Comparison of ENCODE assay signal across 31 cellular contexts in genomic region chr12:14930299-14930698, GRCh38. TPM values are rescaled to one million over a fixed set of nuclear protein-coding genes. Genes with fewer than 3 reads are reported as not detected.
DNase-seq lines count a peak whose midpoint lies in the region; ATAC-seq and TF ChIP-seq lines count a peak whose summit lies in the region.
"Had no signal": no experiment of that assay in that cellular context is flagged by ENCODE, and none has a peak within 500 bp of the region (broad histone marks: within the 10 kb centered on the region; RNA-seq: fewer than 3 reads in every experiment).

No MANE protein-coding gene starts in this region.

- H2AK5ac ChIP-seq in IMR-90 (ENCODE audit: low read depth, low read length), result no peak overlapping the region

- no peak overlapping the region for H2BK20ac ChIP-seq in IMR-90 (ENCODE audit: low read depth, low read length)

- no peak overlapping the region for H3K27ac Mint-ChIP-seq in activated naive CD4-positive, alpha-beta T cell treated with anti-CD3 and anti-CD28 coated beads, Interleukin-2, amount 10 ng/mL, durations not matched to agents 7 days and 5 days
- H3K27ac Mint-ChIP-seq: activated CD4-positive, alpha-beta T cell treated with anti-CD3 and anti-CD28 coated beads, Interleukin-2, amount 10 ng/mL, durations not matched to agents 24 days and 14 days; H9; stimulated activated naive B cell treated with anti-CD40 and anti-IgM and Interleukin-4, amounts not matched to agents 10 μg/mL and 1 μg/mL and 100 μg/mL, for 72 hours had no signal

- TF ChIP-seq RAD21 in IMR-90 (IDR thresholded peaks at IDR 0.05; ENCODE audit: low read length), result peak; percentile 31

- H3K9me3 Mint-ChIP-seq in activated naive CD4-positive, alpha-beta T cell treated with anti-CD3 and anti-CD28 coated beads, Interleukin-2, amount 10 ng/mL, durations not matched to agents 7 days and 5 days, result no peaks in the 10 kb centered on the region
- H3K9me3 Mint-ChIP-seq: activated CD4-positive, alpha-beta T cell treated with anti-CD3 and anti-CD28 coated beads, Interleukin-2, amount 10 ng/mL, durations not matched to agents 24 days and 14 days; activated T-cell treated with anti-CD3 and anti-CD28 coated beads, Interleukin-2, amount 50 U/mL, for 4 hours; H9; stimulated activated naive B cell treated with anti-CD40 and anti-IgM and Interleukin-4, amounts not matched to agents 10 μg/mL and 1 μg/mL and 100 μg/mL, for 72 hours had no signal

- H3K36me3 ChIP-seq in IMR-90 (ENCODE audit: control insufficient read depth, insufficient read depth, low read length) (no peaks in the 10 kb centered on the region), hepatocyte (replicated peaks; ENCODE audit: insufficient read depth, low read depth) (no peaks in the 10 kb centered on the region), skeletal muscle satellite cell (ENCODE audit: insufficient read depth, low read length) (no peaks in the 10 kb centered on the region), HAP-1 (replicated peaks) (no peaks in the 10 kb centered on the region)
- H3K36me3 ChIP-seq: WERI-Rb-1 had no signal

- no peaks in the 10 kb centered on the region for H3K9me3 ChIP-seq in IMR-90 (ENCODE audit: control insufficient read depth, insufficient read depth, low read length)
- H3K9me3 ChIP-seq in hepatocyte (ENCODE audit: low read depth), result no peaks in the 10 kb centered on the region
- no peaks in the 10 kb centered on the region for H3K9me3 ChIP-seq in skeletal muscle satellite cell (replicated peaks; ENCODE audit: low read length)
- H3K9me3 ChIP-seq in HAP-1, result no peaks in the 10 kb centered on the region
- H3K9me3 ChIP-seq: neutrophil had no signal

- H3K79me1 ChIP-seq in IMR-90 (ENCODE audit: low read depth in 1 of 2, low read length in 2 of 2), result no peaks in the 10 kb centered on the region

- no peaks in the 10 kb centered on the region for H3K27me3 ChIP-seq in IMR-90 (ENCODE audit: control insufficient read depth, insufficient read depth, low read length)
- no peaks in the 10 kb centered on the region for H3K27me3 ChIP-seq in hepatocyte
- no peaks in the 10 kb centered on the region for H3K27me3 ChIP-seq in skeletal muscle satellite cell (ENCODE audit: control insufficient read depth, insufficient read depth, low read length)
- 0 out of 2 replicates have a peak, but pooled peaks cover 2% of the 10 kb centered on the region for H3K27me3 ChIP-seq in HAP-1 (ENCODE audit: low read depth)
- H3K27me3 ChIP-seq: neutrophil had no signal

- no peak overlapping the region for H3K18ac ChIP-seq in IMR-90 (ENCODE audit: low read depth, low read length)

- H3K9me2 ChIP-seq in hepatocyte (replicated peaks; ENCODE audit: insufficient read depth), result no peaks in the 10 kb centered on the region

- H3K4ac ChIP-seq in IMR-90 (ENCODE audit: low read depth, low read length), result no peak overlapping the region

- H3K4me2 ChIP-seq in IMR-90 (ENCODE audit: low read depth, low read length) (no peak overlapping the region), hepatocyte (peak overlapping the region; percentile 64), skeletal muscle satellite cell (ENCODE audit: low read length) (peak overlapping the region; percentile 20)

- no peak overlapping the region for H4K91ac ChIP-seq in IMR-90 (ENCODE audit: insufficient read depth, low read depth, low read length)

- H2BK15ac ChIP-seq in IMR-90 (ENCODE audit: low read depth, low read length), result no peak overlapping the region

- no peaks in the 10 kb centered on the region for H4K20me1 ChIP-seq in IMR-90 (ENCODE audit: insufficient read depth, low read length)
- no peaks in the 10 kb centered on the region for H4K20me1 ChIP-seq in hepatocyte (ENCODE audit: insufficient read depth, poor library complexity, severe bottlenecking)

- POLR2A ChIA-PET in IMR-90 (lab: Charles Lee; ENCODE audit: unreplicated experiment), result no interaction called here

- no peak for TF ChIP-seq POLR2A in IMR-90 (IDR thresholded peaks at IDR 0.05; ENCODE audit: low read depth, low read length)

- no peak overlapping the region for H2BK120ac ChIP-seq in IMR-90 (ENCODE audit: low read depth, low read length)

- H4K8ac ChIP-seq in IMR-90 (ENCODE audit: low read depth in 2 of 2, low read length in 2 of 2), result no peak overlapping the region

- peak overlapping the region; percentile 32 for H2BK5ac ChIP-seq in IMR-90 (ENCODE audit: low read depth, low read length, poor library complexity, severe bottlenecking)

- no peak overlapping the region for H3K27ac ChIP-seq in IMR-90 (ENCODE audit: insufficient read depth, low read length)
- peak overlapping the region; percentile 39 for H3K27ac ChIP-seq in hepatocyte
- H3K27ac ChIP-seq: C4-2B, dorsolateral prefrontal cortex, neutrophil, RWPE1, WERI-Rb-1 had no signal

- in situ Hi-C loops in IMR-90 (cut with MboI; ENCODE audit: low sequenced_read_pairs), result no loop called here
- in situ Hi-C loops in astrocyte of the spinal cord (cut with HindIII; ENCODE audit: low sequenced_read_pairs), result no loop called here
- in situ Hi-C loops in HAP-1 (cut with MboI; ENCODE audit: low sequenced_read_pairs), result no loop called here

- H4K5ac ChIP-seq in IMR-90 (ENCODE audit: low read depth, low read length), result no peak overlapping the region

- H3K27me3 Mint-ChIP-seq in activated naive CD4-positive, alpha-beta T cell treated with anti-CD3 and anti-CD28 coated beads, Interleukin-2, amount 10 ng/mL, durations not matched to agents 7 days and 5 days, result no peaks in the 10 kb centered on the region
- H3K27me3 Mint-ChIP-seq: activated CD4-positive, alpha-beta T cell treated with anti-CD3 and anti-CD28 coated beads, Interleukin-2, amount 10 ng/mL, durations not matched to agents 24 days and 14 days; stimulated activated naive B cell treated with anti-CD40 and anti-IgM and Interleukin-4, amounts not matched to agents 10 μg/mL and 1 μg/mL and 100 μg/mL, for 72 hours had no signal

- ATAC-seq in IMR-90 (ENCODE audit: low read depth), result peak; percentile 60
- ATAC-seq: activated T-cell treated with anti-CD3 and anti-CD28 coated beads, Interleukin-2, amount 50 U/mL, for 4 hours; stimulated activated naive B cell treated with anti-CD40 and anti-IgM and Interleukin-4, amounts not matched to agents 10 μg/mL and 1 μg/mL and 100 μg/mL, for 72 hours had no signal

- DNase-seq in IMR-90 (peak; percentile 27), astrocyte of the spinal cord (ENCODE audit: low read depth, low spot score) (peak; percentile 50), hepatocyte (ENCODE audit: low spot score) (no peak), DMS79 (lab: John Stamatoyannopoulos, UW) (no peak), Kasumi-1 (lab: John Stamatoyannopoulos, UW) (no peak), HAP-1 (ENCODE audit: low spot score in 2 of 2) (no peak)
- no peak for DNase-seq in activated naive CD4-positive, alpha-beta T cell treated with anti-CD3 and anti-CD28 coated beads, Interleukin-2, amount 10 ng/mL, durations not matched to agents 7 days and 5 days
- DNase-seq: ACHN; activated CD4-positive, alpha-beta T cell treated with anti-CD3 and anti-CD28 coated beads, Interleukin-2, amount 10 ng/mL, durations not matched to agents 24 days and 14 days; activated naive CD4-positive, alpha-beta T cell; activated T-cell treated with anti-CD3 and anti-CD28 coated beads, Interleukin-2, amount 50 U/mL, for 4 hours; central memory CD4-positive, alpha-beta T cell; dorsolateral prefrontal cortex; EL; foreskin melanocyte; H9; hippocampal formation; NCI-H1092; NCI-H187 treated with DMSO at 0.1 percent for 48 hours; NCI-H526; stimulated activated CD4-positive, alpha-beta T cell treated with anti-CD3 and anti-CD28 coated beads, Interleukin-12 subunit alpha, Interleukin-12 subunit beta, amount 100 ng/mL, for 4 hours; stimulated activated CD4-positive, alpha-beta T cell treated with anti-CD3 and anti-CD28 coated beads, Interleukin-4, amount 100 ng/mL, for 24 hours; stimulated activated naive B cell treated with anti-CD40 and anti-IgM and Interleukin-4, amounts not matched to agents 10 μg/mL and 1 μg/mL and 100 μg/mL, for 72 hours; WERI-Rb-1 had no signal

- no peaks in the 10 kb centered on the region for H3K4me1 Mint-ChIP-seq in activated naive CD4-positive, alpha-beta T cell treated with anti-CD3 and anti-CD28 coated beads, Interleukin-2, amount 10 ng/mL, durations not matched to agents 7 days and 5 days
- H3K4me1 Mint-ChIP-seq: activated CD4-positive, alpha-beta T cell treated with anti-CD3 and anti-CD28 coated beads, Interleukin-2, amount 10 ng/mL, durations not matched to agents 24 days and 14 days had no signal

- dilution Hi-C loops in IMR-90 (cut with HindIII; ENCODE audit: low sequenced_read_pairs, unreplicated experiment), result no loop called here

- intact Hi-C loops in IMR-90 (cut with micrococcal nuclease), result loop anchor here (2.0 kb wide), 1 partner anchor 65 kb away; no protein-coding TSS in a partner anchor

- H2AFZ ChIP-seq in IMR-90 (replicated peaks; ENCODE audit: low read length, poor library complexity), result no peak overlapping the region
- no peak overlapping the region for H2AFZ ChIP-seq in hepatocyte

- H3K9ac ChIP-seq in IMR-90 (ENCODE audit: low read depth, low read length), result no peak overlapping the region
- H3K9ac ChIP-seq in skeletal muscle satellite cell (ENCODE audit: low read depth, low read length), result no peak overlapping the region

- CTCF ChIA-PET in IMR-90 (lab: Yijun Ruan, JAX), result no interaction called here
- CTCF ChIA-PET in activated naive CD4-positive, alpha-beta T cell treated with anti-CD3 and anti-CD28 coated beads, Interleukin-2, amount 10 ng/mL, durations not matched to agents 7 days and 5 days (lab: Charles Lee), result no interaction called here

- H3K23ac ChIP-seq in IMR-90 (ENCODE audit: low read depth, low read length), result no peak overlapping the region

- TF ChIP-seq CTCF in IMR-90 (conservative IDR thresholded peaks at IDR 0.05; ENCODE audit: low read depth, low read length) (peak; percentile 35), astrocyte of the spinal cord (IDR thresholded peaks at IDR 0.05; ENCODE audit: low read depth, low read length) (peak; percentile 20), hepatocyte (IDR thresholded peaks at IDR 0.05; ENCODE audit: poor library complexity) (peak; percentile 43)

- peaks cover 3% of the 10 kb centered on the region for H3K79me2 ChIP-seq in hepatocyte

- H2AK9ac ChIP-seq in IMR-90 (replicated peaks; ENCODE audit: low read depth, low read length, poor library complexity), result no peak overlapping the region

- peaks cover 55% of the 10 kb centered on the region for H3K36me3 Mint-ChIP-seq in activated naive CD4-positive, alpha-beta T cell treated with anti-CD3 and anti-CD28 coated beads, Interleukin-2, amount 10 ng/mL, durations not matched to agents 7 days and 5 days

- BruUV-seq in IMR-90 (replicated peaks; lab: Mats Ljungman, UMichigan), result no TSS peak

- H3K4me3 ChIP-seq in IMR-90 (ENCODE audit: insufficient read depth, low read depth, low read length) (no peak overlapping the region), astrocyte of the spinal cord (ENCODE audit: low read depth, low read length) (no peak overlapping the region), hepatocyte (no peak overlapping the region), skeletal muscle satellite cell (ENCODE audit: low read length) (no peak overlapping the region), HAP-1 (no peak overlapping the region)
- H3K4me3 ChIP-seq: dorsolateral prefrontal cortex, lung had no signal

- H3K56ac ChIP-seq in IMR-90 (ENCODE audit: extremely low read depth, insufficient read depth, low read length), result no peak overlapping the region

- H3K4me1 ChIP-seq in IMR-90 (ENCODE audit: control insufficient read depth, insufficient read depth, low read length) (peaks cover 4% of the 10 kb centered on the region), hepatocyte (ENCODE audit: insufficient read depth) (peaks cover 44% of the 10 kb centered on the region), skeletal muscle satellite cell (ENCODE audit: control insufficient read depth, insufficient read depth, low read length) (peaks cover 28% of the 10 kb centered on the region), HAP-1 (no peaks in the 10 kb centered on the region)

- H3K14ac ChIP-seq in IMR-90 (replicated peaks; ENCODE audit: low read depth, low read length), result no peak overlapping the region

- no peak overlapping the region for H3K4me3 Mint-ChIP-seq in activated naive CD4-positive, alpha-beta T cell treated with anti-CD3 and anti-CD28 coated beads, Interleukin-2, amount 10 ng/mL, durations not matched to agents 7 days and 5 days
- H3K4me3 Mint-ChIP-seq: activated CD4-positive, alpha-beta T cell treated with anti-CD3 and anti-CD28 coated beads, Interleukin-2, amount 10 ng/mL, durations not matched to agents 24 days and 14 days; activated T-cell treated with anti-CD3 and anti-CD28 coated beads, Interleukin-2, amount 50 U/mL, for 4 hours; H9; stimulated activated naive B cell treated with anti-CD40 and anti-IgM and Interleukin-4, amounts not matched to agents 10 μg/mL and 1 μg/mL and 100 μg/mL, for 72 hours had no signal

- H3K9me1 ChIP-seq in IMR-90 (ENCODE audit: insufficient read depth, low read length), result no peaks in the 10 kb centered on the region; the same call in 1 of the 2 replicates

RNA-seq across cellular contexts. Expression of gene ERP27, which starts 8.0 kb away (rescaled TPM):
- total RNA-seq in IMR-90 (2012; rRNA removed) (not detected in 2 replicates), hepatocyte (48.0 and 49.7 TPM in 2 replicates)
- polyA plus RNA-seq in IMR-90 (2012; rRNA removed) (not detected in 2 replicates), hepatocyte (53.7 and 60.0 TPM in 2 replicates)
- not detected in 2 replicates for polyA plus RNA-seq in IMR-90 (2012; cell fraction: cytosol; rRNA removed)
- not detected in 2 replicates for polyA plus RNA-seq in IMR-90 (2012; cell fraction: nucleus; rRNA removed; ENCODE audit: low replicate concordance)
- total RNA-seq in skeletal muscle satellite cell (2012; rRNA removed), result not detected in 2 replicates
- total RNA-seq: H9 had no signal

RNA-seq across cellular contexts. Expression of gene ARHGDIB, which starts 31.1 kb away (rescaled TPM):
- 24.9 and 28.1 TPM in 2 replicates for total RNA-seq in IMR-90 (2012; rRNA removed)
- 30.7 and 31.8 TPM in 2 replicates for polyA plus RNA-seq in IMR-90 (2012; rRNA removed)
- 14.3 and 33.3 TPM in 2 replicates for polyA plus RNA-seq in IMR-90 (2012; cell fraction: cytosol; rRNA removed)
- 4.4 and 8.4 TPM in 2 replicates for polyA plus RNA-seq in IMR-90 (2012; cell fraction: nucleus; rRNA removed; ENCODE audit: low replicate concordance)
- total RNA-seq in hepatocyte, result 13.3 and 20.4 TPM in 2 replicates
- polyA plus RNA-seq in hepatocyte, result 14.2 and 24.5 TPM in 2 replicates
- 5.5 and 6.6 TPM in 2 replicates for total RNA-seq in skeletal muscle satellite cell (2012; rRNA removed)

RNA-seq across cellular contexts. Expression of gene PDE6H, which starts 42.5 kb away (rescaled TPM):
- not detected in 2 replicates for total RNA-seq in IMR-90 (2012; rRNA removed)
- polyA plus RNA-seq in IMR-90 (2012; rRNA removed), result not detected in 2 replicates
- not detected in 2 replicates for polyA plus RNA-seq in IMR-90 (2012; cell fraction: cytosol; rRNA removed)
- polyA plus RNA-seq in IMR-90 (2012; cell fraction: nucleus; rRNA removed; ENCODE audit: low replicate concordance), result not detected in 2 replicates
- total RNA-seq in hepatocyte, result not detected in 2 replicates
- polyA plus RNA-seq in hepatocyte, result not detected in 2 replicates
- total RNA-seq in skeletal muscle satellite cell (2012; rRNA removed), result not detected in 2 replicates
- total RNA-seq: activated CD4-positive, alpha-beta T cell treated with anti-CD3 and anti-CD28 coated beads, Interleukin-2, amount 10 ng/mL, durations not matched to agents 24 days and 14 days; activated T-cell treated with anti-CD3 and anti-CD28 coated beads, Interleukin-2, amount 50 U/mL, for 4 hours; epithelial cell of proximal tubule; H9 had no signal
- polyA plus RNA-seq: thymus had no signal

RNA-seq across cellular contexts. Expression of gene MGP, which starts 44.6 kb away (rescaled TPM):
- total RNA-seq in IMR-90 (2012; rRNA removed) (0.56 and 1.4 TPM in 2 replicates), hepatocyte (115 and 117 TPM in 2 replicates)
- polyA plus RNA-seq in IMR-90 (2012; rRNA removed) (1.9 and 2.7 TPM in 2 replicates), hepatocyte (561 and 646 TPM in 2 replicates)
- polyA plus RNA-seq in IMR-90 (2012; cell fraction: cytosol; rRNA removed), result 0.65 and 1.2 TPM in 2 replicates
- polyA plus RNA-seq in IMR-90 (2012; cell fraction: nucleus; rRNA removed; ENCODE audit: low replicate concordance), result 0.10 and 0.57 TPM in 2 replicates
- 0.51 and 5.5 TPM in 2 replicates for total RNA-seq in skeletal muscle satellite cell (2012; rRNA removed)
- total RNA-seq: activated CD4-positive, alpha-beta T cell treated with anti-CD3 and anti-CD28 coated beads, Interleukin-2, amount 10 ng/mL, durations not matched to agents 24 days and 14 days; H9 had no signal

Comparison
In these comparisons a context has a peak if more than half of its experiments do, and no peak if none do; other contexts are left out.
1. DNase-seq: peak in IMR-90 (single experiment) and astrocyte of the spinal cord (single experiment); none in hepatocyte (single experiment), DMS79 (single experiment), activated naive CD4-positive, alpha-beta T cell treated with anti-CD3 and anti-CD28 coated beads, Interleukin-2, amount 10 ng/mL, durations not matched to agents 7 days and 5 days (single experiment), Kasumi-1 (0 of 2) and HAP-1 (0 of 2).
2. RNA of gene ERP27, which starts 8.0 kb away (total RNA-seq): 48.0 to 49.7 TPM in hepatocyte; not detected in IMR-90; every median in the first group is over 10 times any median in the second.
3. Peak in every context shown above with its lines, with median percentiles within 50 percentile points of each other: CTCF ChIP-seq.